29 cellular contexts compared by ENCODE assay signal in the genomic region with DNA sequence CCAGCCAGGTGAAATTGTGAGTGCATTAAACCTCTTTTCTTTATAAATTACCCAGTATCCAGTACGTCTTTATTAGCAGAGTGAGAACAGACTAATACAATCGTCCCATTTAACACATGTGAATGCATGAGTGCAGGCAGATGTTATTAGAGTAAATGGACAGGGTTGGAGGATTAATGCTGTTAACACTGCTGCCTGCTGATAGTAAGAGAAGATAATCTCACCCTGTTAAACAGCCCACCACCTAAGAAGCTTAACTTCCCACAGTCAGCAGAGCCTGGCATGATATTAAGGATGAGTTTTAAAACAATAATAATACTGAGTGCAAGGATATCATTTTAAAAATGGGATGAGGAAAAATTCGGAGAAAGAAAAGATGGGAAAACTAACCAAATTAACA.
"Had no signal": no experiment of that assay in that cellular context is flagged by ENCODE, and none has a peak within 500 bp of the region (broad histone marks: within the 10 kb centered on the region; RNA-seq: fewer than 3 reads in every experiment).

No MANE protein-coding gene starts in this region.

- H3K4me3 ChIP-seq: ascending aorta, breast epithelium, cardiac muscle cell, colonic mucosa, esophagus squamous epithelium, gastroesophageal sphincter, heart right ventricle had no signal

- H3K36me3 ChIP-seq: ascending aorta, breast epithelium, cardiac muscle cell, colonic mucosa, esophagus squamous epithelium, gastroesophageal sphincter, heart right ventricle had no signal

- H3K9me3 ChIP-seq: ascending aorta, breast epithelium, colonic mucosa, esophagus squamous epithelium, gastroesophageal sphincter, heart right ventricle had no signal

- DNase-seq: activated CD4-positive, alpha-beta memory T cell treated with anti-CD3 and anti-CD28 coated beads, Interleukin-2, amount 10 ng/mL, durations not matched to agents 7 days and 5 days; activated CD4-positive, alpha-beta T cell treated with anti-CD3 and anti-CD28 coated beads for 1 hour; activated CD4-positive, alpha-beta T cell treated with anti-CD3 and anti-CD28 coated beads for 4 hours; activated CD4-positive, alpha-beta T cell treated with anti-CD3 and anti-CD28 coated beads, Interleukin-2, amount 10 ng/mL, durations not matched to agents 7 days and 5 days; activated CD4-positive, alpha-beta T cell treated with anti-CD3 and anti-CD28 coated beads, Interleukin-2, amount 50 U/mL, for 4 hours; activated CD8-positive, alpha-beta memory T cell treated with anti-CD3 and anti-CD28 coated beads, Interleukin-2, amount 50 U/mL, for 48 hours; activated gamma-delta T cell; activated naive CD4-positive, alpha-beta T cell; activated naive CD4-positive, alpha-beta T cell treated with anti-CD3 and anti-CD28 coated beads, Interleukin-2, amount 10 ng/mL, durations not matched to agents 7 days and 5 days; activated naive CD8-positive, alpha-beta T cell treated with anti-CD3 and anti-CD28 coated beads, Interleukin-2, amount 10 ng/mL, durations not matched to agents 7 days and 5 days; activated T-cell treated with anti-CD3 and anti-CD28 coated beads for 4 hours; activated T-cell treated with anti-CD3 and anti-CD28 coated beads, Interleukin-2, amount 50 U/mL, for 24 hours; activated T-cell treated with anti-CD3 and anti-CD28 coated beads, Interleukin-2, amount 50 U/mL, for 72 hours; central memory CD4-positive, alpha-beta T cell; cerebellar nuclear complex; colonic mucosa; effector CD8-positive, alpha-beta T cell; esophagus squamous epithelium; foreskin melanocyte; heart right ventricle; T-helper 17 cell; T1000 had no signal

- FAIRE-seq: endometrium, endothelial cell of umbilical vein had no signal

- H3K4me1 ChIP-seq: ascending aorta, breast epithelium, colonic mucosa, esophagus squamous epithelium, gastroesophageal sphincter, heart right ventricle had no signal

- H3K27ac ChIP-seq: ascending aorta, breast epithelium, cardiac muscle cell, colonic mucosa, epithelial cell of prostate, esophagus squamous epithelium, gastroesophageal sphincter, heart right ventricle had no signal

- H3K27me3 ChIP-seq: ascending aorta, breast epithelium, cardiac muscle cell, colonic mucosa, esophagus squamous epithelium, gastroesophageal sphincter, heart right ventricle had no signal
